8 cellular contexts compared by ENCODE assay signal in the genomic region with DNA sequence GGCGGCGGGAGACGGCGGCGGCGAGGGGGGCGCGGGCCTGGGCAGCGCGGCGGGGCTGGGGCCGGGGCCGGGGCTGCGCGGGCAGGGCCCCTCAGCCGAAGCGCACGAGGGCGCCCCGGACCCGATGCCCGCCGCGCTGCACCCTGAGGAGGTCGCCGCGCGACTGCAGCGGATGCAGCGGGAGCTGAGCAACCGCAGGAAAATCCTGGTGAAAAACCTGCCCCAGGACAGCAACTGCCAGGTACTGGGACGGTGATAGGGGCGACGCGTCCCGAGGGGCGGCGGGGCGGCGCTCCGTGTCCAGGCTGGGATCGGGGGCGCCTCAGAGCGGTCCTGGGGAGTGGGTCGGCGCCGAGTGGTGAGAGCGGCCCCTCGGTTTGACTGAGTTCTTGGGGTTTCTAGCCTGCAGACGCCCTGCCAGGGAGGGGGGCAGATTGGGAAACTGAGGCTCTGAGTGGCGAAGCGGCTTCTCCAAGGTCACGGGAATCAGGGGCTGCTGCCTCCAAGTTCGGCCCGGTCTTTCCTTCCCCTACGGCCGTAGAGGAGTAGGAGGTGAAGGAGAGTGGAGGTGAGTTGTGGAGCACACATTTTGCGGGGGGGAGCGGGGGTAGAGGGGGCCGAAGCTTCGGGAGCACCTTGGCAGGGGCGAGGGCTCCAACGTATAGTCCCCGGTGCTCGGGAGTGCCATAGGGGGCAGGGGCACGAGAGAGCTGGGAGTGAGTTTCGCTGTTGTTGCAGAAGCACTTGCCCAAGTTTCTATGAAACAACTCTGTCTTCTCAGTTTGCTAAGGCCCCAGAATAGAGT. TPM values are rescaled to one million over a fixed set of nuclear protein-coding genes. Genes with fewer than 3 reads are reported as not detected.
DNase-seq lines count a peak whose midpoint lies in the region; ATAC-seq and TF ChIP-seq lines count a peak whose summit lies in the region.

No MANE protein-coding gene starts in this region.

- H3K27ac Mint-ChIP-seq in activated naive CD8-positive, alpha-beta T cell treated with anti-CD3 and anti-CD28 coated beads, Interleukin-2, amount 10 ng/mL, durations not matched to agents 7 days and 5 days = peak overlapping the region; percentile 78

- in situ Hi-C loops in HAP-1 (cut with MboI; ENCODE audit: low sequenced_read_pairs) = no loop called here

- H3K9me3 ChIP-seq in HAP-1 (no peaks in the 10 kb centered on the region), ovary (no peaks in the 10 kb centered on the region)

- no peak for TF ChIP-seq CTCF in ovary (IDR thresholded peaks at IDR 0.05)

- no peaks in the 10 kb centered on the region for H3K36me3 Mint-ChIP-seq in activated naive CD8-positive, alpha-beta T cell treated with anti-CD3 and anti-CD28 coated beads, Interleukin-2, amount 10 ng/mL, durations not matched to agents 7 days and 5 days

- POLR2A ChIA-PET in activated naive CD8-positive, alpha-beta T cell treated with anti-CD3 and anti-CD28 coated beads, Interleukin-2, amount 10 ng/mL, durations not matched to agents 7 days and 5 days (lab: Charles Lee) = no interaction called here

- H3K4me3 ChIP-seq in HAP-1 (peak overlapping the region; percentile 72), ovary (peak overlapping the region; percentile 85)

- no peaks in the 10 kb centered on the region for H3K27me3 ChIP-seq in HAP-1 (ENCODE audit: low read depth)
- H3K27me3 ChIP-seq in ovary = no peaks in the 10 kb centered on the region

- DNase-seq in ELR (ENCODE audit: low read depth) = peak; percentile 48
- peak in 1 of 2 experiments; percentile 47 for DNase-seq in HAP-1 (ENCODE audit: low spot score in 2 of 2)
- DNase-seq in NOMO-1 treated with dmso at 0.1 percent for 144 hours (lab: John Stamatoyannopoulos, UW; ENCODE audit: unreplicated experiment) = peak; percentile 24
- DNase-seq in activated naive CD8-positive, alpha-beta T cell treated with anti-CD3 and anti-CD28 coated beads, Interleukin-2, amount 10 ng/mL, durations not matched to agents 7 days and 5 days = no peak
- DNase-seq in Right ventricle myocardium superior = peak; percentile 53
- DNase-seq in ovary = peak; percentile 12 to 38 (median 31)
- no peak for DNase-seq in NCI-H128 (lab: John Stamatoyannopoulos, UW; ENCODE audit: unreplicated experiment)
- DNase-seq in GM19240 (ENCODE audit: insufficient read length, low spot score) = no peak

- peaks cover 9% of the 10 kb centered on the region for H3K27me3 Mint-ChIP-seq in activated naive CD8-positive, alpha-beta T cell treated with anti-CD3 and anti-CD28 coated beads, Interleukin-2, amount 10 ng/mL, durations not matched to agents 7 days and 5 days

- peaks cover 17% of the 10 kb centered on the region for H3K4me1 Mint-ChIP-seq in activated naive CD8-positive, alpha-beta T cell treated with anti-CD3 and anti-CD28 coated beads, Interleukin-2, amount 10 ng/mL, durations not matched to agents 7 days and 5 days

- no peak for TF ChIP-seq EP300 in ovary (IDR thresholded peaks at IDR 0.05)

- no peaks in the 10 kb centered on the region for H3K9me3 Mint-ChIP-seq in activated naive CD8-positive, alpha-beta T cell treated with anti-CD3 and anti-CD28 coated beads, Interleukin-2, amount 10 ng/mL, durations not matched to agents 7 days and 5 days

- TF ChIP-seq POLR2A in ovary (IDR thresholded peaks at IDR 0.05) = no peak

- WGBS in ovary, 3 donors = 1% methylated on average over 35 to 67 of the region's 67 CpGs

- peak overlapping the region; percentile 83 for H3K4me3 Mint-ChIP-seq in activated naive CD8-positive, alpha-beta T cell treated with anti-CD3 and anti-CD28 coated beads, Interleukin-2, amount 10 ng/mL, durations not matched to agents 7 days and 5 days

- H3K36me3 ChIP-seq in HAP-1 (replicated peaks) (no peaks in the 10 kb centered on the region), ovary (no peaks in the 10 kb centered on the region)

- peaks cover 7% of the 10 kb centered on the region for H3K4me1 ChIP-seq in HAP-1
- no peaks in the 10 kb centered on the region for H3K4me1 ChIP-seq in ovary (ENCODE audit: insufficient read depth)

- intact Hi-C loops in Right ventricle myocardium superior (cut with DNase I) = loop anchor here (10.0 kb wide), 1 partner anchor 79 kb away; no protein-coding TSS in a partner anchor
- intact Hi-C loops in ovary (cut with DNase I) = no loop called here

- peak overlapping the region; percentile 58 to 65 for H3K27ac ChIP-seq in ovary

- ATAC-seq in activated naive CD8-positive, alpha-beta T cell treated with anti-CD3 and anti-CD28 coated beads, Interleukin-2, amount 10 ng/mL, durations not matched to agents 7 days and 5 days (ENCODE audit: low read depth) = no peak
- ATAC-seq in Right ventricle myocardium superior (ENCODE audit: poor library complexity) = peak; percentile 67

RNA-seq across cellular contexts. Expression of a gene that starts 0.5 kb away (rescaled TPM):
- 1 to 10 TPM; 7.7 to 9.2 TPM for total RNA-seq in activated naive CD8-positive, alpha-beta T cell treated with anti-CD3 and anti-CD28 coated beads, Interleukin-2, amount 10 ng/mL, durations not matched to agents 7 days and 5 days
- total RNA-seq in Right ventricle myocardium superior (30.1 TPM), ovary (1 to 10 TPM; 7.1 to 10.0 (median 7.9) TPM)
- 10 to 100 TPM in 1 of 2 donors, 1 to 10 TPM in 1; 5.0 to 10.7 TPM for polyA plus RNA-seq in ovary

Comparison
In these comparisons a context has a peak if more than half of its experiments do, and no peak if none do; other contexts are left out.
1. DNase-seq: peak in ELR (single experiment), NOMO-1 treated with dmso at 0.1 percent for 144 hours (single experiment), Right ventricle myocardium superior (single experiment) and ovary (5 of 5); none in activated naive CD8-positive, alpha-beta T cell treated with anti-CD3 and anti-CD28 coated beads, Interleukin-2, amount 10 ng/mL, durations not matched to agents 7 days and 5 days (single experiment), NCI-H128 (single experiment) and GM19240 (single experiment).